In genomic region chr6:54274383-54274782, GRCh38 we compare ENCODE assay signal across 6 cellular contexts. TPM values are rescaled to one million over a fixed set of nuclear protein-coding genes. Genes with fewer than 3 reads are reported as not detected.
"Had no signal": no experiment of that assay in that cellular context is flagged by ENCODE, and none has a peak within 500 bp of the region (broad histone marks: within the 10 kb centered on the region; RNA-seq: fewer than 3 reads in every experiment).

No MANE protein-coding gene starts in this region.

- ATAC-seq: GM23338, K562 had no signal

- H3K4me3 ChIP-seq: GM23338, K562 had no signal

- DNase-seq: H9, HCEC 1CT had no signal

- H3K4me2 ChIP-seq: GM23338 had no signal

- FAIRE-seq: H1, H54, K562 had no signal

- H2AFZ ChIP-seq: GM23338 had no signal

RNA-seq across cellular contexts. Expression of gene TINAG, which starts 33.9 kb away (rescaled TPM):
- total RNA-seq: GM23338, H1, H9, K562 had no signal
- polyA plus RNA-seq: GM23338, H1, K562 had no signal
